8 cellular contexts compared by ENCODE assay signal in genomic region chr2:182351417-182351816, GRCh38.
"Had no signal": no experiment of that assay in that cellular context is flagged by ENCODE, and none has a peak within 500 bp of the region (broad histone marks: within the 10 kb centered on the region; RNA-seq: fewer than 3 reads in every experiment).

No MANE protein-coding gene starts in this region.

- H3K36me3 ChIP-seq: HAP-1 had no signal

- H3K9me3 ChIP-seq: HAP-1 had no signal

- H3K9ac ChIP-seq: GM23248 had no signal

- DNase-seq: GM23248, GOT3, H7, H9, HCEC 1CT, HFFc6 had no signal

- H3K4me3 ChIP-seq: GM23248, GM23338, HAP-1 had no signal

- H2AFZ ChIP-seq: GM23248, GM23338 had no signal

- H3K27ac ChIP-seq: GM23248 had no signal

- H3K4me2 ChIP-seq: GM23338 had no signal
